Comparison of ENCODE assay signal across 19 cellular contexts in genomic region chr10:16752099-16752498, GRCh38.
DNase-seq lines count a peak whose midpoint lies in the region; ATAC-seq and FAIRE-seq lines count a peak whose summit lies in the region.
"Had no signal": no experiment of that assay in that cellular context is flagged by ENCODE, and none has a peak within 500 bp of the region (broad histone marks: within the 10 kb centered on the region; RNA-seq: fewer than 3 reads in every experiment).

No MANE protein-coding gene starts in this region.

- H3K4me3 Mint-ChIP-seq in central memory CD8-positive, alpha-beta T cell: no peak overlapping the region
- H3K4me3 Mint-ChIP-seq: B cell; CD4-positive, CD25-positive, alpha-beta regulatory T cell; CD8-positive, alpha-beta T cell had no signal

- H3K27ac Mint-ChIP-seq in central memory CD8-positive, alpha-beta T cell (ENCODE audit: low read depth): peak overlapping the region; percentile 10
- H3K27ac Mint-ChIP-seq: B cell; CD4-positive, CD25-positive, alpha-beta regulatory T cell; CD8-positive, alpha-beta T cell had no signal

- ATAC-seq in central memory CD8-positive, alpha-beta T cell (replicated peaks; ENCODE audit: extremely low read depth, poor library complexity, severe bottlenecking): no peak
- ATAC-seq: CD8-positive, alpha-beta T cell had no signal

- H3K27me3 Mint-ChIP-seq in central memory CD8-positive, alpha-beta T cell: no peaks in the 10 kb centered on the region
- H3K27me3 Mint-ChIP-seq: B cell; CD4-positive, CD25-positive, alpha-beta regulatory T cell had no signal

- peaks cover 11% of the 10 kb centered on the region for H3K4me1 Mint-ChIP-seq in central memory CD8-positive, alpha-beta T cell
- H3K4me1 Mint-ChIP-seq: B cell had no signal

- FAIRE-seq in urothelium cell line (lab: Jason Lieb, UNC): peak; percentile 88
- FAIRE-seq: A204.1, G401.6, GM19239, H1 had no signal

- no peaks in the 10 kb centered on the region for H3K9me3 Mint-ChIP-seq in central memory CD8-positive, alpha-beta T cell
- H3K9me3 Mint-ChIP-seq: CD8-positive, alpha-beta T cell had no signal

- DNase-seq in D341Med (ENCODE audit: low spot score) (peak; percentile 68), NCI-H82 treated with DMSO at 0.1 percent for 48 hours (lab: John Stamatoyannopoulos, UW; ENCODE audit: unreplicated experiment) (peak; percentile 93), urothelium cell line (ENCODE audit: low spot score) (no peak), MV-4-11 (lab: John Stamatoyannopoulos, UW) (no peak), T-helper 2 cell (no peak), NCI-H1105 (lab: John Stamatoyannopoulos, UW) (no peak)
- no peak for DNase-seq in central memory CD8-positive, alpha-beta T cell (ENCODE audit: low spot score in 2 of 2)
- DNase-seq: CD4-positive, CD25-positive, alpha-beta regulatory T cell; CD8-positive, alpha-beta T cell; DMS153; DND-41; GM23248; H7; HCEC 1CT had no signal

- H3K36me3 Mint-ChIP-seq in central memory CD8-positive, alpha-beta T cell (ENCODE audit: insufficient read depth): peaks cover 40% of the 10 kb centered on the region

Comparison
In these comparisons a context has a peak if more than half of its experiments do, and no peak if none do; other contexts are left out.
1. DNase-seq: peak in D341Med (single experiment) and NCI-H82 treated with DMSO at 0.1 percent for 48 hours (single experiment); none in central memory CD8-positive, alpha-beta T cell (0 of 2), urothelium cell line (single experiment), MV-4-11 (single experiment), T-helper 2 cell (0 of 5) and NCI-H1105 (single experiment).